Comparison of ENCODE assay signal across 1 cellular context in genomic region chr11:12457030-12457600, GRCh38.
TF ChIP-seq lines count a peak whose summit lies in the region.

No MANE protein-coding gene starts in this region.

TF ChIP-seq in HepG2, 621 proteins besides CTCF, POLR2A, EP300 and RAD21 (continued from another document):
- no peak for TF ChIP-seq HNF1A (IDR thresholded peaks at IDR 0.05; ENCODE audit: low read depth)
- no peak for TF ChIP-seq HNF1A (CRISPR knock-in tag; IDR thresholded peaks at IDR 0.05; ENCODE audit: borderline replicate concordance)
- TF ChIP-seq ZNF720 (CRISPR knock-in tag; IDR thresholded peaks at IDR 0.05): no peak
- no peak for TF ChIP-seq KIAA2018 (CRISPR knock-in tag; IDR thresholded peaks at IDR 0.05; ENCODE audit: borderline replicate concordance)
- no peak for TF ChIP-seq WIZ (CRISPR knock-in tag; IDR thresholded peaks at IDR 0.05)
- TF ChIP-seq ZSCAN21 (CRISPR knock-in tag; IDR thresholded peaks at IDR 0.05; ENCODE audit: borderline replicate concordance): no peak
- TF ChIP-seq AGO2 (optimal IDR thresholded peaks at IDR 0.05; ENCODE audit: low read depth, low read length): no peak
- no peak for TF ChIP-seq DZIP1 (CRISPR knock-in tag; IDR thresholded peaks at IDR 0.05)
- TF ChIP-seq ARNT2 (CRISPR knock-in tag; IDR thresholded peaks at IDR 0.05; ENCODE audit: low read depth): no peak
TF ChIP-seq in HepG2: peak in this region for 0.
